ENCODE assay signal across 9 cellular contexts in the genomic region with DNA sequence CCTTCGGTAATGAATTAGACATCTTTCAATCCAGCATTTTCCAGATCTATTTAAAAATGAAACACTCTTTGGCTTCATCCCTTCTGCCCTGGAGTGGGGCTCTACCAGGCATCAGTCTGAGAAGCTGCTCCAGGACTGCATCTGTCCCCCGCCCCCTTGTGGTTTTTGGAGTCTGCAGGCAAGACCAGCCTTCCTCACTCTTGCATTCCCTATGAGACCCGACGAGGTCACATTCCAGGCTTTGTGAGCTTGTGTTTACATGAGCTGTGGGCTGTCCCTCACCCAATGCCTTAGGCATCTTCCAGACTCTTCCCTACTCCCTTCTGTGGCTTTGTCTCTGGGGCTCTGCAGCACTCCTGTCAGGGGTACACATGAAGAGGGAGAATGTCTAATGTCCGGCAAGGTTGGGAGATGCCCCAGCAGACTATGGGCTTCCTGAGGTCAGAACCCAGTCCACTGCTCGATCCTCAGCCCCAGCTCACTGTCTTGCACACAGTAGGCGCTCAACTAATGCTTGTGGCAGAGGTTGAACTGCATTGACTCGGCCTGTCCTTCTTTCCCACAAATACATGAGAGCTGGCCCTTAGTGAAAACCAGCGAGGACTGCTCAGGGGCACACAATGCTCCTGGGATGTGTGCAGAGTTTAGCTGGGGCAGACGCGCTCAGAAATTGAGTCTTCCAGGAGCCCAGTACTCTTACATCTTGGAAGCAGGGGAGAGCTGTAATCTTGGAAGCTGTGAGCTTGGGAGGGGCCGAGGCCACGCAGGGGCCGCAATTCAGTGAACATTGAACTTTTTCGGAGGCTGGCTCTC. TPM values are rescaled to one million over a fixed set of nuclear protein-coding genes. Genes with fewer than 3 reads are reported as not detected.
DNase-seq lines count a peak whose midpoint lies in the region; ATAC-seq and TF ChIP-seq lines count a peak whose summit lies in the region.
"Had no signal": no experiment of that assay in that cellular context is flagged by ENCODE, and none has a peak within 500 bp of the region (broad histone marks: within the 10 kb centered on the region; RNA-seq: fewer than 3 reads in every experiment).

No MANE protein-coding gene starts in this region.

- no peaks in the 10 kb centered on the region for H3K36me3 Mint-ChIP-seq in neural crest cell (ENCODE audit: low read depth)

- DNase-seq in Caki2 (ENCODE audit: low read depth) (peak; percentile 27), dedifferentiated amniotic fluid mesenchymal stem cell (ENCODE audit: extremely low spot score) (peak; percentile 34), neural crest cell (ENCODE audit: low read depth, low spot score) (peak; percentile 32), middle frontal gyrus (ENCODE audit: extremely low spot score, low spot score) (no peak), GM19240 (ENCODE audit: insufficient read length, low spot score) (no peak), omental fat pad (ENCODE audit: low spot score) (no peak), SKM-1 (lab: John Stamatoyannopoulos, UW; ENCODE audit: unreplicated experiment) (no peak)

- TF ChIP-seq RAD21 in Ishikawa (IDR thresholded peaks at IDR 0.05; ENCODE audit: low read depth): no peak; the same call in 1 of the 2 replicates

- H3K9me3 Mint-ChIP-seq in neural crest cell: no peaks in the 10 kb centered on the region

- no peak overlapping the region for H3K4me3 Mint-ChIP-seq in neural crest cell

- no peak for ATAC-seq in omental fat pad (ENCODE audit: low FRiP score)

- no peak overlapping the region for H3K27ac Mint-ChIP-seq in neural crest cell (ENCODE audit: unreplicated experiment)

- in situ Hi-C loops in Caki2 (cut with HindIII; ENCODE audit: low pct_unique_long_range_greater_than_20kb, low sequenced_read_pairs): no loop called here

- peaks cover 4% of the 10 kb centered on the region for H3K4me1 Mint-ChIP-seq in neural crest cell

- no peak for TF ChIP-seq EP300 in Ishikawa (IDR thresholded peaks at IDR 0.05; ENCODE audit: borderline replicate concordance)

- peaks cover 56% of the 10 kb centered on the region for H3K27me3 Mint-ChIP-seq in neural crest cell (ENCODE audit: low read depth)

- TF ChIP-seq CTCF in neural crest cell (conservative IDR thresholded peaks at IDR 0.05) (peak; percentile 42), omental fat pad (IDR thresholded peaks at IDR 0.05) (no peak)

TF ChIP-seq in Ishikawa, 13 proteins besides CTCF, POLR2A, EP300 and RAD21:
- TF ChIP-seq NFIC (IDR thresholded peaks at IDR 0.05) (no peak), FOXM1 (IDR thresholded peaks at IDR 0.05; ENCODE audit: borderline replicate concordance, low read depth) (no peak), TAF1 (IDR thresholded peaks at IDR 0.05; ENCODE audit: low read depth) (no peak), ZBTB7A (IDR thresholded peaks at IDR 0.05; ENCODE audit: low read depth) (no peak), CREB1 (IDR thresholded peaks at IDR 0.05; ENCODE audit: low read depth) (no peak), MAX (IDR thresholded peaks at IDR 0.05) (no peak), TEAD4 (IDR thresholded peaks at IDR 0.05) (0 out of 2 replicates have a peak, but pooled peaks have one; percentile 24)
TF ChIP-seq in Ishikawa: peak in this region for 1.

RNA-seq across cellular contexts. Expression of gene GADD45G, which starts 11.6 kb away (rescaled TPM):
- 4.6 and 4.8 TPM in 2 replicates for total RNA-seq in Caki2 (2014; rRNA removed; shearing (Covaris generic); ENCODE audit: low replicate concordance)
- total RNA-seq in neural crest cell: 11.9 and 13.3 TPM in 2 replicates
- total RNA-seq in omental fat pad: 10 to 100 TPM in 3 of 4 donors, 1 to 10 TPM in 1; 5.1 to 23.8 (median 16.1) TPM
- total RNA-seq: lung microvascular endothelial cell had no signal

Comparison
In these comparisons a context has a peak if more than half of its experiments do, and no peak if none do; other contexts are left out.
1. DNase-seq: peak in Caki2 (single experiment), dedifferentiated amniotic fluid mesenchymal stem cell (single experiment) and neural crest cell (single experiment); none in middle frontal gyrus (single experiment), GM19240 (single experiment), omental fat pad (single experiment) and SKM-1 (single experiment).